24 cellular contexts compared by ENCODE assay signal in genomic region chr16:314351-314750, GRCh38. TPM values are rescaled to one million over a fixed set of nuclear protein-coding genes. Genes with fewer than 3 reads are reported as not detected.
"Had no signal": no experiment of that assay in that cellular context is flagged by ENCODE, and none has a peak within 500 bp of the region (broad histone marks: within the 10 kb centered on the region; RNA-seq: fewer than 3 reads in every experiment).

No MANE protein-coding gene starts in this region.

- H3K27ac Mint-ChIP-seq: activated CD4-positive, alpha-beta memory T cell treated with anti-CD3 and anti-CD28 coated beads for 36 hours; activated CD4-positive, alpha-beta T cell treated with anti-CD3 and anti-CD28 coated beads, Interleukin-2, amount 10 ng/mL, durations not matched to agents 7 days and 5 days; activated naive CD4-positive, alpha-beta T cell treated with anti-CD3 and anti-CD28 coated beads, Interleukin-2, amount 50 U/mL, for 72 hours; activated naive CD8-positive, alpha-beta T cell treated with anti-CD3 and anti-CD28 coated beads, Interleukin-2, amount 50 U/mL, for 24 hours; T-cell had no signal

- H3K27me3 Mint-ChIP-seq: activated CD4-positive, alpha-beta memory T cell treated with anti-CD3 and anti-CD28 coated beads for 36 hours; activated CD4-positive, alpha-beta T cell treated with anti-CD3 and anti-CD28 coated beads, Interleukin-2, amount 10 ng/mL, durations not matched to agents 7 days and 5 days; activated naive CD8-positive, alpha-beta T cell treated with anti-CD3 and anti-CD28 coated beads, Interleukin-2, amount 50 U/mL, for 24 hours; T-cell had no signal

- H3K4me3 Mint-ChIP-seq: activated CD4-positive, alpha-beta memory T cell treated with anti-CD3 and anti-CD28 coated beads for 36 hours; activated CD4-positive, alpha-beta T cell treated with anti-CD3 and anti-CD28 coated beads, Interleukin-2, amount 10 ng/mL, durations not matched to agents 7 days and 5 days; activated naive CD8-positive, alpha-beta T cell treated with anti-CD3 and anti-CD28 coated beads, Interleukin-2, amount 50 U/mL, for 24 hours; activated T-cell treated with anti-CD3 and anti-CD28 coated beads, Interleukin-2, amount 50 U/mL, for 4 hours; T-cell had no signal

- ATAC-seq: activated naive CD4-positive, alpha-beta T cell treated with anti-CD3 and anti-CD28 coated beads, Interleukin-2, amount 50 U/mL, for 72 hours; activated naive CD8-positive, alpha-beta T cell treated with anti-CD3 and anti-CD28 coated beads, Interleukin-2, amount 50 U/mL, for 24 hours; activated T-cell treated with anti-CD3 and anti-CD28 coated beads, Interleukin-2, amount 50 U/mL, for 4 hours; T-cell had no signal

- H3K4me3 ChIP-seq: cardiac muscle cell, PC-9 had no signal

- H3K36me3 Mint-ChIP-seq: activated naive CD4-positive, alpha-beta T cell treated with anti-CD3 and anti-CD28 coated beads, Interleukin-2, amount 50 U/mL, for 72 hours had no signal

- DNase-seq: activated CD4-positive, alpha-beta memory T cell treated with anti-CD3 and anti-CD28 coated beads for 36 hours; activated CD4-positive, alpha-beta T cell treated with anti-CD3 and anti-CD28 coated beads, Interleukin-2, amount 10 ng/mL, durations not matched to agents 7 days and 5 days; activated CD4-positive, CD25-positive, alpha-beta regulatory T cell; activated CD8-positive, alpha-beta memory T cell treated with anti-CD3 and anti-CD28 coated beads for 24 hours; activated effector memory CD4-positive, alpha-beta T cell treated with anti-CD3 and anti-CD28 coated beads, Interleukin-2, amount 50 U/mL, for 16 hours; activated naive CD4-positive, alpha-beta T cell treated with Interleukin-2 at 50 U/mL for 16 hours; activated naive CD8-positive, alpha-beta T cell treated with anti-CD3 and anti-CD28 coated beads, Interleukin-2, amount 50 U/mL, for 24 hours; activated T-cell treated with anti-CD3 and anti-CD28 coated beads, Interleukin-2, amount 50 U/mL, for 4 hours; amniotic stem cell; brain microvascular endothelial cell; Karpas-422; MM.1S; NCI-H146; NCI-H187 treated with DMSO at 0.1 percent for 48 hours; NCI-H510A; NCI-H526 treated with DMSO at 0.1 percent for 48 hours; NCI-H82; PC-9; SIG-M5; T-cell had no signal

- H3K9me3 Mint-ChIP-seq: activated CD4-positive, alpha-beta memory T cell treated with anti-CD3 and anti-CD28 coated beads for 36 hours; activated CD4-positive, alpha-beta T cell treated with anti-CD3 and anti-CD28 coated beads, Interleukin-2, amount 10 ng/mL, durations not matched to agents 7 days and 5 days; activated naive CD4-positive, alpha-beta T cell treated with anti-CD3 and anti-CD28 coated beads, Interleukin-2, amount 50 U/mL, for 72 hours; activated naive CD8-positive, alpha-beta T cell treated with anti-CD3 and anti-CD28 coated beads, Interleukin-2, amount 50 U/mL, for 24 hours; activated T-cell treated with anti-CD3 and anti-CD28 coated beads, Interleukin-2, amount 50 U/mL, for 4 hours; T-cell had no signal

- H3K27me3 ChIP-seq: brain microvascular endothelial cell, cardiac muscle cell had no signal

- H3K27ac ChIP-seq: brain microvascular endothelial cell, cardiac muscle cell, PC-9, VCaP had no signal

- H3K36me3 ChIP-seq: cardiac muscle cell had no signal

RNA-seq across cellular contexts. Expression of gene PDIA2, which starts 31.4 kb away (rescaled TPM):
- total RNA-seq: activated CD4-positive, alpha-beta memory T cell treated with anti-CD3 and anti-CD28 coated beads for 36 hours; activated CD4-positive, alpha-beta T cell treated with anti-CD3 and anti-CD28 coated beads, Interleukin-2, amount 10 ng/mL, durations not matched to agents 7 days and 5 days; activated naive CD4-positive, alpha-beta T cell treated with anti-CD3 and anti-CD28 coated beads, Interleukin-2, amount 50 U/mL, for 72 hours; activated T-cell treated with anti-CD3 and anti-CD28 coated beads, Interleukin-2, amount 50 U/mL, for 4 hours; PC-9; T-helper 2 cell treated with Interferon-gamma antibody and Interleukin-4, amounts not matched to agents 100 ng/mL and 5 ng/mL, for 36 hours had no signal

RNA-seq across cellular contexts. Expression of gene ARHGDIG, which starts 34.0 kb away (rescaled TPM):
- total RNA-seq: activated CD4-positive, alpha-beta memory T cell treated with anti-CD3 and anti-CD28 coated beads for 36 hours; activated CD4-positive, alpha-beta T cell treated with anti-CD3 and anti-CD28 coated beads, Interleukin-2, amount 10 ng/mL, durations not matched to agents 7 days and 5 days; activated naive CD4-positive, alpha-beta T cell treated with anti-CD3 and anti-CD28 coated beads, Interleukin-2, amount 50 U/mL, for 72 hours; activated T-cell treated with anti-CD3 and anti-CD28 coated beads, Interleukin-2, amount 50 U/mL, for 4 hours; PC-9; T-helper 2 cell treated with Interferon-gamma antibody and Interleukin-4, amounts not matched to agents 100 ng/mL and 5 ng/mL, for 36 hours had no signal

RNA-seq across cellular contexts. Expression of gene RGS11, which starts 38.6 kb away (rescaled TPM):
- total RNA-seq: activated CD4-positive, alpha-beta T cell treated with anti-CD3 and anti-CD28 coated beads, Interleukin-2, amount 10 ng/mL, durations not matched to agents 7 days and 5 days; PC-9 had no signal
